1 cellular context compared by ENCODE assay signal in the genomic region with DNA sequence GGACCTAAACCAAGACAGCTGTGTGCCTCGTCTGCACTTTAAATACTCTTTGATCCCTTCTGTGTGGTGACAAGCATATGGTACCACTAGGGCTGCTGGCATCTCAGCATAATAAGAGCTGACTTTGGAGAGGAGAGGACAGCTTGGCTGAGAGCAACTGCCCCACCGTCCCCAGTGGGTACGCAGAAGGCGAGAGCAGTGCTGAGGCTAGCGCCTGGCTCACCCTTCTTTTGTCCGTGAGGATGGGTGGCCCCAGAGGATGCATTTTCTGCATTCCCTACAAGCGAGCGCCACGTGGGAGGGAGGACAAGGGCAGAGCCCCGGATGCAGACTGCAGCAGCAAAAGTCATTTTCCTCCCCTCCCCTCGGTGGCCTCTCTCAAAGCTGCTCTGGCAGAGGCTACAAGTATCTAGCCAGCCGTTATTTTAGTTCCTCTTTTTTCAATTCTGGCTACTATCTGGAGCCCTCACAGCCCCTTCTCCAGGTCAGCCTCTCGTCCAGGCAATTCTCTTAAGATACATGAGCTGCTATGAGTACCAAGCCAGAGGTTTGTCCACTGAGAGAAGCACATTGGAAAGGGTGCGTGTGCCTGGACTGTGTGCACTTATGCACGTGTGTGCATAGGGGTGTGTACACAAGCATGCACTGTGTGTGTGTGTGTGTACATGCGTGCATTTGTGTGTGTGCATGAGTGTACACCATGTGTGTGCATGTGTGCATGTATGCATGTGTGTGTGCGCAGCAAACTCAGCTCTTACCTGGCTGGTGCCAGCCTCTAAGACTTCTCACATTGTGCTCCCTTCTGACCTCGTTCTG.
TF ChIP-seq lines count a peak whose summit lies in the region.

No MANE protein-coding gene starts in this region.

TF ChIP-seq in K562, 482 proteins besides CTCF, POLR2A, EP300 and RAD21 (continued from another document and continues in another):
- TF ChIP-seq, protein P1, sequence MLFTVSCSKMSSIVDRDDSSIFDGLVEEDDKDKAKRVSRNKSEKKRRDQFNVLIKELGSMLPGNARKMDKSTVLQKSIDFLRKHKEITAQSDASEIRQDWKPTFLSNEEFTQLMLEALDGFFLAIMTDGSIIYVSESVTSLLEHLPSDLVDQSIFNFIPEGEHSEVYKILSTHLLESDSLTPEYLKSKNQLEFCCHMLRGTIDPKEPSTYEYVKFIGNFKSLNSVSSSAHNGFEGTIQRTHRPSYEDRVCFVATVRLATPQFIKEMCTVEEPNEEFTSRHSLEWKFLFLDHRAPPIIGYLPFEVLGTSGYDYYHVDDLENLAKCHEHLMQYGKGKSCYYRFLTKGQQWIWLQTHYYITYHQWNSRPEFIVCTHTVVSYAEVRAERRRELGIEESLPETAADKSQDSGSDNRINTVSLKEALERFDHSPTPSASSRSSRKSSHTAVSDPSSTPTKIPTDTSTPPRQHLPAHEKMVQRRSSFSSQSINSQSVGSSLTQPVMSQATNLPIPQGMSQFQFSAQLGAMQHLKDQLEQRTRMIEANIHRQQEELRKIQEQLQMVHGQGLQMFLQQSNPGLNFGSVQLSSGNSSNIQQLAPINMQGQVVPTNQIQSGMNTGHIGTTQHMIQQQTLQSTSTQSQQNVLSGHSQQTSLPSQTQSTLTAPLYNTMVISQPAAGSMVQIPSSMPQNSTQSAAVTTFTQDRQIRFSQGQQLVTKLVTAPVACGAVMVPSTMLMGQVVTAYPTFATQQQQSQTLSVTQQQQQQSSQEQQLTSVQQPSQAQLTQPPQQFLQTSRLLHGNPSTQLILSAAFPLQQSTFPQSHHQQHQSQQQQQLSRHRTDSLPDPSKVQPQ (CRISPR knock-in tag; IDR thresholded peaks at IDR 0.05; ENCODE audit: borderline replicate concordance), result no peak
- peak in 1 of 2 experiments; percentile 20; a peak in 1 of 4 replicates for TF ChIP-seq SIN3A (IDR thresholded peaks at IDR 0.05; ENCODE audit: borderline replicate concordance in 2 of 2, control insufficient read depth in 1 of 2, low read depth in 2 of 2, low read length in 2 of 2)
- no peak for TF ChIP-seq PHF21A (IDR thresholded peaks at IDR 0.05; ENCODE audit: borderline replicate concordance, low read depth)
- no peak for TF ChIP-seq TARDBP (IDR thresholded peaks at IDR 0.05)
- TF ChIP-seq SRSF7 (optimal IDR thresholded peaks at IDR 0.05; ENCODE audit: low read depth, low read length), result no peak
- no peak for TF ChIP-seq CBX2 (IDR thresholded peaks at IDR 0.05; ENCODE audit: insufficient read depth, low read length, poor library complexity, severe bottlenecking)
- TF ChIP-seq RHOXF2B (CRISPR knock-in tag; conservative IDR thresholded peaks at IDR 0.05), result no peak
- TF ChIP-seq, protein P2, sequence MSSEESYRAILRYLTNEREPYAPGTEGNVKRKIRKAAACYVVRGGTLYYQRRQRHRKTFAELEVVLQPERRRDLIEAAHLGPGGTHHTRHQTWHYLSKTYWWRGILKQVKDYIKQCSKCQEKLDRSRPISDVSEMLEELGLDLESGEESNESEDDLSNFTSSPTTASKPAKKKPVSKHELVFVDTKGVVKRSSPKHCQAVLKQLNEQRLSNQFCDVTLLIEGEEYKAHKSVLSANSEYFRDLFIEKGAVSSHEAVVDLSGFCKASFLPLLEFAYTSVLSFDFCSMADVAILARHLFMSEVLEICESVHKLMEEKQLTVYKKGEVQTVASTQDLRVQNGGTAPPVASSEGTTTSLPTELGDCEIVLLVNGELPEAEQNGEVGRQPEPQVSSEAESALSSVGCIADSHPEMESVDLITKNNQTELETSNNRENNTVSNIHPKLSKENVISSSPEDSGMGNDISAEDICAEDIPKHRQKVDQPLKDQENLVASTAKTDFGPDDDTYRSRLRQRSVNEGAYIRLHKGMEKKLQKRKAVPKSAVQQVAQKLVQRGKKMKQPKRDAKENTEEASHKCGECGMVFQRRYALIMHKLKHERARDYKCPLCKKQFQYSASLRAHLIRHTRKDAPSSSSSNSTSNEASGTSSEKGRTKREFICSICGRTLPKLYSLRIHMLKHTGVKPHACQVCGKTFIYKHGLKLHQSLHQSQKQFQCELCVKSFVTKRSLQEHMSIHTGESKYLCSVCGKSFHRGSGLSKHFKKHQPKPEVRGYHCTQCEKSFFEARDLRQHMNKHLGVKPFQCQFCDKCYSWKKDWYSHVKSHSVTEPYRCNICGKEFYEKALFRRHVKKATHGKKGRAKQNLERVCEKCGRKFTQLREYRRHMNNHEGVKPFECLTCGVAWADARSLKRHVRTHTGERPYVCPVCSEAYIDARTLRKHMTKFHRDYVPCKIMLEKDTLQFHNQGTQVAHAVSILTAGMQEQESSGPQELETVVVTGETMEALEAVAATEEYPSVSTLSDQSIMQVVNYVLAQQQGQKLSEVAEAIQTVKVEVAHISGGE (CRISPR knock-in tag; IDR thresholded peaks at IDR 0.05), result peak in 1 of 3 experiments; percentile 55; a peak in 1 of 6 replicates
- no peak for TF ChIP-seq ZC3H4 (CRISPR knock-in tag; IDR thresholded peaks at IDR 0.05; ENCODE audit: borderline replicate concordance)
- no peak for TF ChIP-seq HLTF (IDR thresholded peaks at IDR 0.05)
- no peak for TF ChIP-seq RB1 (IDR thresholded peaks at IDR 0.05; ENCODE audit: low read depth)
- TF ChIP-seq ZFP1 (CRISPR knock-in tag; IDR thresholded peaks at IDR 0.05), result no peak
- no peak for TF ChIP-seq KLF10 (CRISPR knock-in tag; IDR thresholded peaks at IDR 0.05)
- TF ChIP-seq SPI1 (IDR thresholded peaks at IDR 0.05; ENCODE audit: borderline replicate concordance, low read depth, low read length), result no peak
- TF ChIP-seq ZNF436 (CRISPR knock-in tag; IDR thresholded peaks at IDR 0.05), result no peak
- TF ChIP-seq, protein P3, sequence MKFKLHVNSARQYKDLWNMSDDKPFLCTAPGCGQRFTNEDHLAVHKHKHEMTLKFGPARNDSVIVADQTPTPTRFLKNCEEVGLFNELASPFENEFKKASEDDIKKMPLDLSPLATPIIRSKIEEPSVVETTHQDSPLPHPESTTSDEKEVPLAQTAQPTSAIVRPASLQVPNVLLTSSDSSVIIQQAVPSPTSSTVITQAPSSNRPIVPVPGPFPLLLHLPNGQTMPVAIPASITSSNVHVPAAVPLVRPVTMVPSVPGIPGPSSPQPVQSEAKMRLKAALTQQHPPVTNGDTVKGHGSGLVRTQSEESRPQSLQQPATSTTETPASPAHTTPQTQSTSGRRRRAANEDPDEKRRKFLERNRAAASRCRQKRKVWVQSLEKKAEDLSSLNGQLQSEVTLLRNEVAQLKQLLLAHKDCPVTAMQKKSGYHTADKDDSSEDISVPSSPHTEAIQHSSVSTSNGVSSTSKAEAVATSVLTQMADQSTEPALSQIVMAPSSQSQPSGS (CRISPR knock-in tag; IDR thresholded peaks at IDR 0.05), result no peak
- TF ChIP-seq, protein P4, sequence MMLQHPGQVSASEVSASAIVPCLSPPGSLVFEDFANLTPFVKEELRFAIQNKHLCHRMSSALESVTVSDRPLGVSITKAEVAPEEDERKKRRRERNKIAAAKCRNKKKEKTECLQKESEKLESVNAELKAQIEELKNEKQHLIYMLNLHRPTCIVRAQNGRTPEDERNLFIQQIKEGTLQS (IDR thresholded peaks at IDR 0.05), result no peak
- TF ChIP-seq, protein P4 (CRISPR knock-in tag; conservative IDR thresholded peaks at IDR 0.05), result no peak
- no peak for TF ChIP-seq TBL1XR1 (IDR thresholded peaks at IDR 0.05; ENCODE audit: low read length in 2 of 2)
- TF ChIP-seq RCOR1 (IDR thresholded peaks at IDR 0.05; ENCODE audit: borderline replicate concordance in 1 of 2, low read depth in 2 of 2, low read length in 2 of 2), result 0 out of 4 replicates have a peak, but pooled peaks of 1 of the 2 experiments have one; percentile 15
- TF ChIP-seq MTA2 (IDR thresholded peaks at IDR 0.05; ENCODE audit: low read depth), result no peak
- TF ChIP-seq, protein P5, sequence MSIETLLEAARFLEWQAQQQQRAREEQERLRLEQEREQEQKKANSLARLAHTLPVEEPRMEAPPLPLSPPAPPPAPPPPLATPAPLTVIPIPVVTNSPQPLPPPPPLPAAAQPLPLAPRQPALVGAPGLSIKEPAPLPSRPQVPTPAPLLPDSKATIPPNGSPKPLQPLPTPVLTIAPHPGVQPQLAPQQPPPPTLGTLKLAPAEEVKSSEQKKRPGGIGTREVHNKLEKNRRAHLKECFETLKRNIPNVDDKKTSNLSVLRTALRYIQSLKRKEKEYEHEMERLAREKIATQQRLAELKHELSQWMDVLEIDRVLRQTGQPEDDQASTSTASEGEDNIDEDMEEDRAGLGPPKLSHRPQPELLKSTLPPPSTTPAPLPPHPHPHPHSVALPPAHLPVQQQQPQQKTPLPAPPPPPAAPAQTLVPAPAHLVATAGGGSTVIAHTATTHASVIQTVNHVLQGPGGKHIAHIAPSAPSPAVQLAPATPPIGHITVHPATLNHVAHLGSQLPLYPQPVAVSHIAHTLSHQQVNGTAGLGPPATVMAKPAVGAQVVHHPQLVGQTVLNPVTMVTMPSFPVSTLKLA (conservative IDR thresholded peaks at IDR 0.05), result peak; percentile 49 to 62; a peak in 2 of 4 replicates
- TF ChIP-seq ZBTB7A (IDR thresholded peaks at IDR 0.05; ENCODE audit: borderline replicate concordance, control insufficient read depth, low read depth, low read length), result 0 out of 2 replicates have a peak, but pooled peaks have one; percentile 35
- no peak for TF ChIP-seq SREBF2 (CRISPR knock-in tag; IDR thresholded peaks at IDR 0.05)
- peak; percentile 45 for TF ChIP-seq NCOR1 (IDR thresholded peaks at IDR 0.05)
- TF ChIP-seq NCOA6 (IDR thresholded peaks at IDR 0.05), result no peak; the same call in 1 of the 2 replicates
- TF ChIP-seq, protein P6, sequence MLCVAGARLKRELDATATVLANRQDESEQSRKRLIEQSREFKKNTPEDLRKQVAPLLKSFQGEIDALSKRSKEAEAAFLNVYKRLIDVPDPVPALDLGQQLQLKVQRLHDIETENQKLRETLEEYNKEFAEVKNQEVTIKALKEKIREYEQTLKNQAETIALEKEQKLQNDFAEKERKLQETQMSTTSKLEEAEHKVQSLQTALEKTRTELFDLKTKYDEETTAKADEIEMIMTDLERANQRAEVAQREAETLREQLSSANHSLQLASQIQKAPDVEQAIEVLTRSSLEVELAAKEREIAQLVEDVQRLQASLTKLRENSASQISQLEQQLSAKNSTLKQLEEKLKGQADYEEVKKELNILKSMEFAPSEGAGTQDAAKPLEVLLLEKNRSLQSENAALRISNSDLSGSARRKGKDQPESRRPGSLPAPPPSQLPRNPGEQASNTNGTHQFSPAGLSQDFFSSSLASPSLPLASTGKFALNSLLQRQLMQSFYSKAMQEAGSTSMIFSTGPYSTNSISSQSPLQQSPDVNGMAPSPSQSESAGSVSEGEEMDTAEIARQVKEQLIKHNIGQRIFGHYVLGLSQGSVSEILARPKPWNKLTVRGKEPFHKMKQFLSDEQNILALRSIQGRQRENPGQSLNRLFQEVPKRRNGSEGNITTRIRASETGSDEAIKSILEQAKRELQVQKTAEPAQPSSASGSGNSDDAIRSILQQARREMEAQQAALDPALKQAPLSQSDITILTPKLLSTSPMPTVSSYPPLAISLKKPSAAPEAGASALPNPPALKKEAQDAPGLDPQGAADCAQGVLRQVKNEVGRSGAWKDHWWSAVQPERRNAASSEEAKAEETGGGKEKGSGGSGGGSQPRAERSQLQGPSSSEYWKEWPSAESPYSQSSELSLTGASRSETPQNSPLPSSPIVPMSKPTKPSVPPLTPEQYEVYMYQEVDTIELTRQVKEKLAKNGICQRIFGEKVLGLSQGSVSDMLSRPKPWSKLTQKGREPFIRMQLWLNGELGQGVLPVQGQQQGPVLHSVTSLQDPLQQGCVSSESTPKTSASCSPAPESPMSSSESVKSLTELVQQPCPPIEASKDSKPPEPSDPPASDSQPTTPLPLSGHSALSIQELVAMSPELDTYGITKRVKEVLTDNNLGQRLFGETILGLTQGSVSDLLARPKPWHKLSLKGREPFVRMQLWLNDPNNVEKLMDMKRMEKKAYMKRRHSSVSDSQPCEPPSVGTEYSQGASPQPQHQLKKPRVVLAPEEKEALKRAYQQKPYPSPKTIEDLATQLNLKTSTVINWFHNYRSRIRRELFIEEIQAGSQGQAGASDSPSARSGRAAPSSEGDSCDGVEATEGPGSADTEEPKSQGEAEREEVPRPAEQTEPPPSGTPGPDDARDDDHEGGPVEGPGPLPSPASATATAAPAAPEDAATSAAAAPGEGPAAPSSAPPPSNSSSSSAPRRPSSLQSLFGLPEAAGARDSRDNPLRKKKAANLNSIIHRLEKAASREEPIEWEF (CRISPR knock-in tag; IDR thresholded peaks at IDR 0.05), result 0 out of 2 replicates have a peak, but pooled peaks have one; percentile 38
- TF ChIP-seq ILF3 (IDR thresholded peaks at IDR 0.05; ENCODE audit: borderline replicate concordance), result no peak
- TF ChIP-seq SMAD4 (CRISPR knock-in tag; conservative IDR thresholded peaks at IDR 0.05), result peak; percentile 48; the same call in 1 of the 2 replicates
- TF ChIP-seq, protein P7, sequence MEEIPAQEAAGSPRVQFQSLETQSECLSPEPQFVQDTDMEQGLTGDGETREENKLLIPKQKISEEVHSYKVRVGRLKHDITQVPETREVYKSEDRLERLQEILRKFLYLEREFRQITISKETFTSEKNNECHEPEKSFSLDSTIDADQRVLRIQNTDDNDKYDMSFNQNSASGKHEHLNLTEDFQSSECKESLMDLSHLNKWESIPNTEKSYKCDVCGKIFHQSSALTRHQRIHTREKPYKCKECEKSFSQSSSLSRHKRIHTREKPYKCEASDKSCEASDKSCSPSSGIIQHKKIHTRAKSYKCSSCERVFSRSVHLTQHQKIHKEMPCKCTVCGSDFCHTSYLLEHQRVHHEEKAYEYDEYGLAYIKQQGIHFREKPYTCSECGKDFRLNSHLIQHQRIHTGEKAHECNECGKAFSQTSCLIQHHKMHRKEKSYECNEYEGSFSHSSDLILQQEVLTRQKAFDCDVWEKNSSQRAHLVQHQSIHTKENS (CRISPR knock-in tag; IDR thresholded peaks at IDR 0.05), result no peak
- TF ChIP-seq FOXK2 (conservative IDR thresholded peaks at IDR 0.05 in 1 of 2, IDR thresholded peaks at IDR 0.05 in 1 of 2; ENCODE audit: low read depth in 2 of 2), result no peak
- TF ChIP-seq POU5F1 (IDR thresholded peaks at IDR 0.05; ENCODE audit: borderline replicate concordance, low read depth, low read length, partially characterized antibody), result no peak
- peak; percentile 44; the same call in 1 of the 2 replicates for TF ChIP-seq SMARCE1 (IDR thresholded peaks at IDR 0.05)
- no peak for TF ChIP-seq BCOR (IDR thresholded peaks at IDR 0.05)
- no peak for TF ChIP-seq POLR2AphosphoS5 (IDR thresholded peaks at IDR 0.05; ENCODE audit: control insufficient read depth, insufficient read depth, low read depth, low read length)
- no peak for TF ChIP-seq BDP1 (IDR thresholded peaks at IDR 0.05; ENCODE audit: insufficient read depth, insufficient read length)
- TF ChIP-seq ZNF324 (CRISPR knock-in tag; IDR thresholded peaks at IDR 0.05), result no peak
- no peak for TF ChIP-seq BRD9 (IDR thresholded peaks at IDR 0.05; ENCODE audit: low read depth, partially characterized antibody)
- no peak for TF ChIP-seq ZNF174 (CRISPR knock-in tag; IDR thresholded peaks at IDR 0.05)
- no peak for TF ChIP-seq ARHGAP35 (IDR thresholded peaks at IDR 0.05; ENCODE audit: partially characterized antibody)
- peak; percentile 72; the same call in 1 of the 2 replicates for TF ChIP-seq FOXP1 (CRISPR knock-in tag; IDR thresholded peaks at IDR 0.05)
- no peak for TF ChIP-seq ZNF184 (CRISPR knock-in tag; IDR thresholded peaks at IDR 0.05)
- TF ChIP-seq ZKSCAN1 (IDR thresholded peaks at IDR 0.05; ENCODE audit: low read depth, low read length), result no peak
- peak; percentile 4 for TF ChIP-seq TBP (optimal IDR thresholded peaks at IDR 0.05; ENCODE audit: low read depth, low read length)
- no peak for TF ChIP-seq KLF1 (tag; IDR thresholded peaks at IDR 0.05)
- TF ChIP-seq MTF1 (CRISPR knock-in tag; IDR thresholded peaks at IDR 0.05; ENCODE audit: borderline replicate concordance), result no peak
- TF ChIP-seq SREBF1 (IDR thresholded peaks at IDR 0.05; ENCODE audit: borderline replicate concordance, low read depth, low read length), result no peak
- TF ChIP-seq LCOR (CRISPR knock-in tag; IDR thresholded peaks at IDR 0.05), result no peak
- peak; percentile 31; the same call in 1 of the 2 replicates for TF ChIP-seq SOX6 (IDR thresholded peaks at IDR 0.05)
